18 cellular contexts compared by ENCODE assay signal in genomic region chr7:134804351-134804750, GRCh38. TPM values are rescaled to one million over a fixed set of nuclear protein-coding genes. Genes with fewer than 3 reads are reported as not detected.
DNase-seq lines count a peak whose midpoint lies in the region; ATAC-seq, FAIRE-seq and TF ChIP-seq lines count a peak whose summit lies in the region.
"Had no signal": no experiment of that assay in that cellular context is flagged by ENCODE, and none has a peak within 500 bp of the region (broad histone marks: within the 10 kb centered on the region; RNA-seq: fewer than 3 reads in every experiment).

No MANE protein-coding gene starts in this region.

- H2BK5ac ChIP-seq in mesenchymal stem cell (ENCODE audit: low read depth, low read length, poor library complexity, severe bottlenecking), result no peak overlapping the region

- no TSS peak for BruUV-seq in HepG2 (replicated peaks; lab: Mats Ljungman, UMichigan)

- in situ Hi-C loops in HepG2 (cut with HindIII; ENCODE audit: extremely low pct_ligation_motif_present, low pct_unique_long_range_greater_than_20kb), result no loop called here

- intact Hi-C loops in HepG2 (cut with micrococcal nuclease; ENCODE audit: unreplicated experiment), result no loop called here
- intact Hi-C loops in colonic mucosa (cut with DNase I), result no loop called here

- no peak for FAIRE-seq in HepG2 (lab: Jason Lieb, UNC)
- FAIRE-seq: GM12878, GM19239 had no signal

- no peak overlapping the region for H3K27ac ChIP-seq in liver (ENCODE audit: low read depth in 1 of 2, low read length in 2 of 2)
- no peak overlapping the region for H3K27ac ChIP-seq in HepG2 (ENCODE audit: extremely low read length, insufficient read depth, low read length)
- H3K27ac ChIP-seq in colonic mucosa, result peak overlapping the region; percentile 1
- H3K27ac ChIP-seq in mesenchymal stem cell (ENCODE audit: low read length, poor library complexity, severe bottlenecking), result peak overlapping the region; percentile 76
- no peak overlapping the region for H3K27ac ChIP-seq in RWPE1

- TF ChIP-seq CTCF in liver (IDR thresholded peaks at IDR 0.05; ENCODE audit: low read depth, low read length, missing input control) (no peak), HepG2 (CRISPR knock-in tag; IDR thresholded peaks at IDR 0.05) (no peak), colonic mucosa (IDR thresholded peaks at IDR 0.05) (no peak), RWPE1 (conservative IDR thresholded peaks at IDR 0.05; ENCODE audit: low read depth) (no peak)

- H3K79me2 ChIP-seq in HepG2 (ENCODE audit: insufficient read depth, low read length), result no peaks in the 10 kb centered on the region

- H3K79me1 ChIP-seq in mesenchymal stem cell (replicated peaks; ENCODE audit: low read length, poor library complexity, severe bottlenecking), result peaks cover 20% of the 10 kb centered on the region

- no peak overlapping the region for H3K4me2 ChIP-seq in HepG2 (ENCODE audit: low read depth, low read length)
- H3K4me2 ChIP-seq in mesenchymal stem cell (ENCODE audit: low read length, poor library complexity, severe bottlenecking), result no peak overlapping the region

- CTCF ChIA-PET in HepG2 (lab: Yijun Ruan, JAX; ENCODE audit: low intra/inter-chr PET ratio, low total read pairs), result no interaction called here
- CTCF ChIA-PET in RWPE1 (lab: Yijun Ruan, JAX), result no interaction called here

- no peak overlapping the region for H3K23ac ChIP-seq in mesenchymal stem cell (ENCODE audit: low read length in 2 of 2)

- no peak overlapping the region for H4K8ac ChIP-seq in mesenchymal stem cell (ENCODE audit: low read length)

- TF ChIP-seq RAD21 in liver (IDR thresholded peaks at IDR 0.05) (no peak), HepG2 (CRISPR knock-in tag; IDR thresholded peaks at IDR 0.05) (no peak)

- no peak overlapping the region for H2BK12ac ChIP-seq in mesenchymal stem cell (ENCODE audit: low read length in 2 of 2)

- H3K36me3 ChIP-seq in liver (ENCODE audit: control insufficient read depth in 4 of 4, insufficient read depth in 3 of 4, low read depth in 1 of 4, low read length in 3 of 4) (no peaks in the 10 kb centered on the region), HepG2 (replicated peaks in 1 of 2; ENCODE audit: control insufficient read depth in 1 of 2, insufficient read depth in 2 of 2, low read length in 2 of 2) (no peaks in the 10 kb centered on the region), colonic mucosa (no peaks in the 10 kb centered on the region), mesenchymal stem cell (ENCODE audit: control insufficient read depth in 1 of 2, insufficient read depth in 2 of 2, low read depth in 1 of 2, low read length in 2 of 2) (peaks cover 6 to 29% of the 10 kb centered on the region in 2 experiments)
- H3K36me3 ChIP-seq: Peyer's patch had no signal

- no peak overlapping the region for H2BK120ac ChIP-seq in mesenchymal stem cell (ENCODE audit: low read depth, low read length)

- 74% methylated on average over 2 of the region's 2 CpGs for WGBS in liver
- 28% methylated on average over 2 of the region's 2 CpGs for WGBS in HepG2 (ENCODE audit: low lambda C conversion rate)
- WGBS in mesenchymal stem cell, result no CpG with 5 or more reads among the region's 2 CpGs

- no peaks in the 10 kb centered on the region for H4K20me1 ChIP-seq in HepG2 (ENCODE audit: insufficient read depth, low read length)

- DNase-seq in HepG2 (ENCODE audit: low spot score) (no peak), colonic mucosa (no peak), mesenchymal stem cell (no peak), putamen (ENCODE audit: low spot score) (no peak), RWPE1 (ENCODE audit: low spot score) (no peak), NCI-H187 (lab: John Stamatoyannopoulos, UW) (no peak), C1 segment of cervical spinal cord (lab: John Stamatoyannopoulos, UW) (no peak)
- DNase-seq: activated CD4-positive, alpha-beta memory T cell treated with anti-CD3 and anti-CD28 coated beads, Interleukin-2, amount 10 ng/mL, durations not matched to agents 7 days and 5 days; activated naive CD4-positive, alpha-beta T cell treated with Interleukin-2 at 50 U/mL for 16 hours; cerebellar nuclear complex; DMS79; NCI-H524 treated with DMSO at 0.1 percent for 48 hours; Peyer's patch had no signal

- H3K9ac ChIP-seq in liver (ENCODE audit: low read depth in 1 of 2, low read length in 2 of 2), result no peak overlapping the region
- no peak overlapping the region for H3K9ac ChIP-seq in HepG2 (ENCODE audit: insufficient read depth, low read depth, low read length)
- no peak overlapping the region for H3K9ac ChIP-seq in colonic mucosa (ENCODE audit: low read depth in 2 of 2, low read length in 2 of 2)
- H3K9ac ChIP-seq in mesenchymal stem cell (ENCODE audit: low read length), result peak overlapping the region; percentile 13

- TF ChIP-seq EP300 in HepG2 (IDR thresholded peaks at IDR 0.05; ENCODE audit: low read depth in 2 of 2, low read length in 2 of 2), result no peak
- TF ChIP-seq EP300 in HepG2 (CRISPR knock-in tag; IDR thresholded peaks at IDR 0.05; ENCODE audit: borderline replicate concordance), result no peak

- POLR2A ChIA-PET in HepG2 (lab: Yijun Ruan, JAX) (no interaction called here), RWPE1 (lab: Yijun Ruan, JAX; ENCODE audit: low non-redundant PET) (no interaction called here)

- peak overlapping the region in 1 of 2 experiments; percentile 67 for H3K4ac ChIP-seq in mesenchymal stem cell (ENCODE audit: low read depth in 1 of 2, low read length in 2 of 2)

- H3K4me3 ChIP-seq in liver (ENCODE audit: low read depth in 1 of 3, low read length in 3 of 3) (no peak overlapping the region), HepG2 (replicated peaks in 1 of 3; ENCODE audit: insufficient read depth in 1 of 3, low read depth in 2 of 3, low read length in 3 of 3) (no peak overlapping the region), colonic mucosa (no peak overlapping the region), mesenchymal stem cell (ENCODE audit: insufficient read depth in 1 of 2, low read depth in 1 of 2, low read length in 2 of 2) (no peak overlapping the region)
- H3K4me3 ChIP-seq: GM12878, HAP-1, lung, Peyer's patch had no signal

- no peak overlapping the region for H3K18ac ChIP-seq in mesenchymal stem cell (ENCODE audit: low read depth in 1 of 2, low read length in 2 of 2)

- H2AFZ ChIP-seq in HepG2 (ENCODE audit: low read length) (no peak overlapping the region), mesenchymal stem cell (ENCODE audit: low read depth, low read length) (no peak overlapping the region)

- H3K14ac ChIP-seq in mesenchymal stem cell (ENCODE audit: low read length in 2 of 2), result no peak overlapping the region

- H3K4me1 ChIP-seq in liver (ENCODE audit: control insufficient read depth in 4 of 4, insufficient read depth in 4 of 4, low read length in 3 of 4) (no peaks in the 10 kb centered on the region), HepG2 (ENCODE audit: insufficient read depth, low read length) (no peaks in the 10 kb centered on the region), colonic mucosa (peaks cover 3% of the 10 kb centered on the region), mesenchymal stem cell (ENCODE audit: control insufficient read depth, insufficient read depth, low read depth, low read length) (no peaks in the 10 kb centered on the region)
- H3K4me1 ChIP-seq: Peyer's patch had no signal

- TF ChIP-seq POLR2A in HepG2 (IDR thresholded peaks at IDR 0.05; ENCODE audit: insufficient read depth in 1 of 2, low read depth in 2 of 2, low read length in 2 of 2), result no peak

- no peak overlapping the region for H2BK15ac ChIP-seq in mesenchymal stem cell (ENCODE audit: low read depth, poor library complexity, severe bottlenecking)

- ATAC-seq in HepG2, result no peak
- ATAC-seq: GM12878 had no signal

- H3K9me3 ChIP-seq in liver (ENCODE audit: control insufficient read depth in 4 of 4, low read length in 3 of 4) (no peaks in the 10 kb centered on the region), HepG2 (ENCODE audit: low read length) (no peaks in the 10 kb centered on the region), colonic mucosa (no peaks in the 10 kb centered on the region), mesenchymal stem cell (ENCODE audit: control insufficient read depth, low read length) (no peaks in the 10 kb centered on the region)
- H3K9me3 ChIP-seq: HAP-1, Peyer's patch had no signal

- H4K91ac ChIP-seq in mesenchymal stem cell (ENCODE audit: low read length), result no peak overlapping the region

- H3K27me3 ChIP-seq in liver (ENCODE audit: control insufficient read depth in 4 of 4, insufficient read depth in 4 of 4, low read length in 3 of 4) (no peaks in the 10 kb centered on the region), HepG2 (ENCODE audit: control insufficient read depth in 1 of 2, insufficient read depth in 2 of 2, low read length in 2 of 2) (0 out of 5 replicates have a peak, but pooled peaks cover 0 to 3% of the 10 kb centered on the region in 2 experiments), colonic mucosa (no peaks in the 10 kb centered on the region), mesenchymal stem cell (ENCODE audit: control insufficient read depth in 1 of 2, insufficient read depth in 1 of 2, low read length in 2 of 2) (no peaks in the 10 kb centered on the region)
- H3K27me3 ChIP-seq: Peyer's patch had no signal

- H2AK5ac ChIP-seq in mesenchymal stem cell (ENCODE audit: low read length, severe bottlenecking), result peak overlapping the region; percentile 95

RNA-seq across cellular contexts. Expression of gene CALD1, which starts 24.9 kb away (rescaled TPM):
- total RNA-seq in liver, result 100 to 1,000 TPM in 1 of 2 donors, 10 to 100 TPM in 1; 48.0 to 107 TPM
- polyA plus RNA-seq in liver, result 100 to 1,000 TPM in 1 of 2 donors, 10 to 100 TPM in 1; 83.4 to 226 TPM
- total RNA-seq in HepG2 (2016; rRNA removed; fragmentation: Illumina TruSeq; extraction: Trizol), result 61.2 and 112 TPM in 2 replicates
- total RNA-seq in HepG2 (2016; cell fraction: cytosol; rRNA removed; fragmentation: Illumina TruSeq; extraction: Trizol; ENCODE audit: low read depth), result 6.9 and 7.3 TPM in 2 replicates
- 58.1 and 110 TPM in 2 replicates for total RNA-seq in HepG2 (2016; cell fraction: insoluble cytoplasmic fraction; rRNA removed; fragmentation: Illumina TruSeq; extraction: Trizol)
- 23.3 and 28.0 TPM in 2 replicates for total RNA-seq in HepG2 (2016; cell fraction: membrane; rRNA removed; fragmentation: Illumina TruSeq; extraction: Trizol)
- 90.3 and 105 TPM in 2 replicates for total RNA-seq in HepG2 (2016; cell fraction: nucleus; rRNA removed; fragmentation: Illumina TruSeq; extraction: Trizol)
- 40.5 and 53.0 TPM in 2 replicates for polyA plus RNA-seq in HepG2 (2011; rRNA removed)
- 23.1 and 27.0 TPM in 2 replicates for polyA plus RNA-seq in HepG2 (2011; cell fraction: cytosol; rRNA removed)
- 43.6 and 46.2 TPM in 2 replicates for polyA plus RNA-seq in HepG2 (2011; cell fraction: nucleus; rRNA removed)
- polyA plus RNA-seq in HepG2 (2012), result 46.2 and 70.1 TPM in 2 replicates
- 5.7 and 5.9 TPM in 2 replicates for polyA plus RNA-seq in HepG2 (2016; cell fraction: cytosol; fragmentation: Illumina TruSeq; extraction: Trizol; ENCODE audit: low read depth)
- polyA plus RNA-seq in HepG2 (2016; cell fraction: insoluble cytoplasmic fraction; fragmentation: Illumina TruSeq; extraction: Trizol; ENCODE audit: low read depth), result 68.7 and 69.2 TPM in 2 replicates
- 15.4 and 18.4 TPM in 2 replicates for polyA plus RNA-seq in HepG2 (2016; cell fraction: membrane; fragmentation: Illumina TruSeq; extraction: Trizol; ENCODE audit: low read depth)
- 147 and 164 TPM in 2 replicates for polyA plus RNA-seq in HepG2 (2016; cell fraction: nucleus; fragmentation: Illumina TruSeq; extraction: Trizol; ENCODE audit: insufficient read depth, low read depth)
- 12.7 and 23.5 TPM in 2 replicates for polyA minus RNA-seq in HepG2 (2011; rRNA and poly(A)+ RNA removed; ENCODE audit: low replicate concordance)
- 42.9 and 53.8 TPM in 2 replicates for polyA minus RNA-seq in HepG2 (2011; cell fraction: cytosol; rRNA and poly(A)+ RNA removed)
- 76.2 and 91.5 TPM in 2 replicates for polyA minus RNA-seq in HepG2 (2011; cell fraction: nucleus; rRNA and poly(A)+ RNA removed)
- total RNA-seq in colonic mucosa, result 100 to 1,000 TPM in 1 of 2 donors, 10 to 100 TPM in 1; 27.4 to 193 TPM
- polyA plus RNA-seq in mesenchymal stem cell (2013, experiment 1 of 2), result 820 TPM
- 785 TPM for polyA plus RNA-seq in mesenchymal stem cell (2013, experiment 2 of 2)

Comparison
In these comparisons a context has a peak if more than half of its experiments do, and no peak if none do; other contexts are left out.
1. H3K27ac ChIP-seq: peak in colonic mucosa (single experiment) and mesenchymal stem cell (single experiment); none in liver (0 of 2), HepG2 (single experiment) and RWPE1 (single experiment).